ENCODE assay signal across 21 cellular contexts in genomic region chr6:54613596-54613995, GRCh38.
"Had no signal": no experiment of that assay in that cellular context is flagged by ENCODE, and none has a peak within 500 bp of the region (broad histone marks: within the 10 kb centered on the region; RNA-seq: fewer than 3 reads in every experiment).

No MANE protein-coding gene starts in this region.

- H3K27me3 ChIP-seq: esophagus squamous epithelium, gastrocnemius medialis, heart right ventricle, left lung had no signal

- DNase-seq: cortex of kidney; effector CD8-positive, alpha-beta T cell; effector memory CD8-positive, alpha-beta T cell; endodermal cell; erythroblast; esophagus squamous epithelium; foreskin fibroblast; foreskin melanocyte; gastrocnemius medialis; glutamatergic neuron; head of caudate nucleus; heart right ventricle; hippocampal formation; left cardiac atrium; left lung; left ventricle myocardium superior; lower lobe of right lung; mesenchymal stem cell; mucosa of descending colon had no signal

- H3K4me3 ChIP-seq: esophagus squamous epithelium, gastrocnemius medialis, heart right ventricle, left lung, lower lobe of right lung, mucosa of descending colon had no signal

- H3K4me1 ChIP-seq: heart right ventricle, left lung, lower lobe of right lung had no signal

- H3K36me3 ChIP-seq: esophagus squamous epithelium, gastrocnemius medialis, heart right ventricle, left lung, lower lobe of right lung had no signal

- ATAC-seq: effector memory CD8-positive, alpha-beta T cell; esophagus mucosa; heart right ventricle; left cardiac atrium; left lung; left ventricle myocardium superior; lower lobe of right lung; mucosa of descending colon had no signal

- H3K9me3 ChIP-seq: esophagus squamous epithelium, gastrocnemius medialis, heart right ventricle, left lung, lower lobe of right lung, mucosa of descending colon had no signal

- H3K27ac ChIP-seq: epithelial cell of prostate, esophagus squamous epithelium, gastrocnemius medialis, heart right ventricle, left lung, lower lobe of right lung had no signal
